7 cellular contexts compared by ENCODE assay signal in genomic region chr15:68795298-68795848, GRCh38. TPM values are rescaled to one million over a fixed set of nuclear protein-coding genes. Genes with fewer than 3 reads are reported as not detected.
DNase-seq lines count a peak whose midpoint lies in the region; ATAC-seq lines count a peak whose summit lies in the region.

No MANE protein-coding gene starts in this region.

- peak overlapping the region; percentile 5 for H3K27ac ChIP-seq in effector memory CD4-positive, alpha-beta T cell (ENCODE audit: insufficient read depth, low read length, poor library complexity, severe bottlenecking)

- ATAC-seq in GM19395 (IDR thresholded peaks at IDR 0.05; ENCODE audit: unreplicated experiment), result peak; percentile 53

- DNase-seq in activated CD8-positive, alpha-beta memory T cell treated with anti-CD3 and anti-CD28 coated beads for 4 hours (ENCODE audit: low read depth in 2 of 2), result peak; percentile 13 to 35
- peak; percentile 34 to 51 (median 45) for DNase-seq in effector memory CD4-positive, alpha-beta T cell
- DNase-seq in lung microvascular endothelial cell (ENCODE audit: low read depth in 2 of 2) (peak; percentile 55 to 92), NCI-H1417 treated with DMSO at 0.1 percent for 48 hours (lab: John Stamatoyannopoulos, UW) (no peak)
- peak; percentile 64 for DNase-seq in stimulated activated CD4-positive, alpha-beta T cell treated with anti-CD3 and anti-CD28 coated beads, Interleukin-4, amount 100 ng/mL, for 1 hour

- peak overlapping the region; percentile 63 to 84 (median 70) for H3K27ac Mint-ChIP-seq in IgD-negative memory B cell

- H3K4me3 ChIP-seq in effector memory CD4-positive, alpha-beta T cell (ENCODE audit: insufficient read depth, low read depth, low read length, poor library complexity, severe bottlenecking), result peak overlapping the region; percentile 1

- H3K36me3 ChIP-seq in effector memory CD4-positive, alpha-beta T cell (ENCODE audit: control insufficient read depth, insufficient read depth, low read length), result no peaks in the 10 kb centered on the region

- H3K27me3 Mint-ChIP-seq in IgD-negative memory B cell, result no peaks in the 10 kb centered on the region

- peak overlapping the region; percentile 39 to 93 (median 78) for H3K4me3 Mint-ChIP-seq in IgD-negative memory B cell

- H3K36me3 Mint-ChIP-seq in IgD-negative memory B cell, result peaks cover 5% of the 10 kb centered on the region

- peaks cover 70 to 82% (median 81%) of the 10 kb centered on the region in 3 donors for H3K4me1 Mint-ChIP-seq in IgD-negative memory B cell

- H3K4me1 ChIP-seq in effector memory CD4-positive, alpha-beta T cell (ENCODE audit: control insufficient read depth, insufficient read depth, low read length, poor library complexity, severe bottlenecking), result peaks cover 49% of the 10 kb centered on the region

- H3K9me3 ChIP-seq in effector memory CD4-positive, alpha-beta T cell (ENCODE audit: control insufficient read depth, low read length), result no peaks in the 10 kb centered on the region

- no peaks in the 10 kb centered on the region for H3K27me3 ChIP-seq in effector memory CD4-positive, alpha-beta T cell (replicated peaks; ENCODE audit: control insufficient read depth, insufficient read depth, low read length, poor library complexity, severe bottlenecking)

- H3K9me3 Mint-ChIP-seq in IgD-negative memory B cell, result no peaks in the 10 kb centered on the region

RNA-seq across cellular contexts. Expression of gene ANP32A, which starts 25.3 kb away (rescaled TPM):
- 110 TPM for polyA plus RNA-seq in IgD-negative memory B cell
- 37.5 and 46.0 TPM in 2 replicates for total RNA-seq in lung microvascular endothelial cell
